In the genomic region with DNA sequence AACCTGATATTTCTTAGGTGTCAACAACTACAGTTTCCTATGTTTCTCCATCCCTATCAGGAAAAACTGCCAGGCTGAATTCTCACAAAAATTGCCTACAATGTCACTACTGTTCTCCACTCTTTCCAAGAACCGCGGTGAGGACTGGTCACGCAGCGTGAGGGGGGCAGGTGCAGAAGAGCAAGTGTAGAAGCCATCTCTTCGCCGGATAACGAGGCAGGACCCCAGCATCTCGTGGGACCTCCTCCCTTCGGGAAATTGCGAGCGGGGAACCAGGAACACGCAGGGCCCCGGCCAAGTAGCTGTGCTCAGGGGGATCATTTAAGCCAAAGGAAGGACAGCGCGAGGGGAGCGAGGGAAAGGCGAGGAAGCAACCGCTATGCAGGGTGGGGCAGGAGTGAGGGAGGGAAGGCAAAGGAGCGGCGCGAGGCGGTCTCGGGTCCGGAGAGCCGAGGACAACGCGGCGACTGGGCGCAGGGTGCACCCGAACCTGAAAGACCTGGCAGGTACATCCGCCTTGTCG, we compare ENCODE assay signal across 8 cellular contexts. TPM values are rescaled to one million over a fixed set of nuclear protein-coding genes. Genes with fewer than 3 reads are reported as not detected.
DNase-seq lines count a peak whose midpoint lies in the region; ATAC-seq and TF ChIP-seq lines count a peak whose summit lies in the region.

No MANE protein-coding gene starts in this region.

- H3K27me3 Mint-ChIP-seq in activated T-cell treated with anti-CD3 and anti-CD28 coated beads, Interleukin-2, amount 50 U/mL, for 24 hours = no peaks in the 10 kb centered on the region

- peak; percentile 61 for DNase-seq in GM03348 (ENCODE audit: low spot score)
- DNase-seq in HL-60 (ENCODE audit: low read depth in 1 of 2, low spot score in 1 of 2) = no peak
- no peak for DNase-seq in activated T-cell treated with anti-CD3 and anti-CD28 coated beads, Interleukin-2, amount 50 U/mL, for 24 hours
- peak; percentile 76 for DNase-seq in cardiac septum (ENCODE audit: low spot score)
- DNase-seq in prostate gland (ENCODE audit: low spot score) = no peak
- DNase-seq in GM13977 (ENCODE audit: low spot score) = no peak
- DNase-seq in CD1c-positive myeloid dendritic cell (ENCODE audit: extremely low spot score) = no peak

- H3K9me3 Mint-ChIP-seq in activated T-cell treated with anti-CD3 and anti-CD28 coated beads, Interleukin-2, amount 50 U/mL, for 24 hours = no peaks in the 10 kb centered on the region

- no peak for TF ChIP-seq POLR2A in prostate gland (IDR thresholded peaks at IDR 0.05)

- peak overlapping the region; percentile 91 for H3K4me3 ChIP-seq in HL-60 (replicated peaks; ENCODE audit: insufficient read depth, low read length)
- peak overlapping the region; percentile 70 to 86 for H3K4me3 ChIP-seq in prostate gland

- H3K27me3 ChIP-seq in HL-60 (ENCODE audit: insufficient read depth, poor library complexity, severe bottlenecking) = no peaks in the 10 kb centered on the region
- no peaks in the 10 kb centered on the region for H3K27me3 ChIP-seq in prostate gland (replicated peaks; ENCODE audit: insufficient read depth)

- H3K36me3 ChIP-seq in prostate gland = no peaks in the 10 kb centered on the region

- TF ChIP-seq CTCF in HL-60 (IDR thresholded peaks at IDR 0.05; ENCODE audit: insufficient read depth, low read length) (no peak), prostate gland (IDR thresholded peaks at IDR 0.05) (no peak), GM13977 (IDR thresholded peaks at IDR 0.05; ENCODE audit: extremely low read depth, insufficient read depth, missing control alignments) (no peak)

- H3K9me3 ChIP-seq in prostate gland = no peaks in the 10 kb centered on the region

- H3K4me1 Mint-ChIP-seq in activated T-cell treated with anti-CD3 and anti-CD28 coated beads, Interleukin-2, amount 50 U/mL, for 24 hours (ENCODE audit: low read depth) = peaks cover 71% of the 10 kb centered on the region

- H3K4me1 ChIP-seq in prostate gland (replicated peaks) = peaks cover 11% of the 10 kb centered on the region

- H3K27ac Mint-ChIP-seq in activated T-cell treated with anti-CD3 and anti-CD28 coated beads, Interleukin-2, amount 50 U/mL, for 24 hours = peak overlapping the region; percentile 96

- H3K36me3 Mint-ChIP-seq in activated T-cell treated with anti-CD3 and anti-CD28 coated beads, Interleukin-2, amount 50 U/mL, for 24 hours (ENCODE audit: low read depth) = peaks cover 56% of the 10 kb centered on the region

- intact Hi-C loops in cardiac septum (cut with DNase I) = loop anchor here (2.0 to 5.0 kb wide), 3 partner anchors 67 to 405 kb away; a partner anchor contains a TSS
- intact Hi-C loops in prostate gland (cut with DNase I) = loop anchor here (5.0 to 10.0 kb wide), 5 partner anchors 205 to 1627 kb away; a partner anchor contains a TSS

- peak; percentile 24 for ATAC-seq in GM21381 (IDR thresholded peaks at IDR 0.05; ENCODE audit: unreplicated experiment)

- 1% methylated on average over 32 of the region's 32 CpGs for WGBS in prostate gland

- H3K4me3 Mint-ChIP-seq in activated T-cell treated with anti-CD3 and anti-CD28 coated beads, Interleukin-2, amount 50 U/mL, for 24 hours = peak overlapping the region; percentile 98

- peak overlapping the region; percentile 75 for H3K27ac ChIP-seq in HL-60 (replicated peaks)
- peak overlapping the region; percentile 85 to 90 for H3K27ac ChIP-seq in prostate gland

- in situ Hi-C loops in GM13977 (cut with MboI; ENCODE audit: low pct_unique_long_range_greater_than_20kb, low sequenced_read_pairs, unreplicated experiment) = loop anchor here (25.0 kb wide), 2 partner anchors 195 to 420 kb away; a partner anchor contains a TSS

RNA-seq across cellular contexts. Expression of a gene that starts 0.6 kb away (rescaled TPM):
- 28.2 TPM for total RNA-seq in cardiac septum
- total RNA-seq in prostate gland = 10 to 100 TPM; 70.5 to 93.8 TPM

RNA-seq across cellular contexts. Expression of a gene that starts 42.9 kb away (rescaled TPM):
- total RNA-seq in cardiac septum (1.6 TPM), prostate gland (1 to 10 TPM; 1.2 to 3.6 TPM)

Comparison
In these comparisons a context has a peak if more than half of its experiments do, and no peak if none do; other contexts are left out.
1. DNase-seq: peak in GM03348 (single experiment) and cardiac septum (single experiment); none in HL-60 (0 of 2), activated T-cell treated with anti-CD3 and anti-CD28 coated beads, Interleukin-2, amount 50 U/mL, for 24 hours (single experiment), prostate gland (single experiment), GM13977 (single experiment) and CD1c-positive myeloid dendritic cell (single experiment).